7 cellular contexts compared by ENCODE assay signal in the genomic region with DNA sequence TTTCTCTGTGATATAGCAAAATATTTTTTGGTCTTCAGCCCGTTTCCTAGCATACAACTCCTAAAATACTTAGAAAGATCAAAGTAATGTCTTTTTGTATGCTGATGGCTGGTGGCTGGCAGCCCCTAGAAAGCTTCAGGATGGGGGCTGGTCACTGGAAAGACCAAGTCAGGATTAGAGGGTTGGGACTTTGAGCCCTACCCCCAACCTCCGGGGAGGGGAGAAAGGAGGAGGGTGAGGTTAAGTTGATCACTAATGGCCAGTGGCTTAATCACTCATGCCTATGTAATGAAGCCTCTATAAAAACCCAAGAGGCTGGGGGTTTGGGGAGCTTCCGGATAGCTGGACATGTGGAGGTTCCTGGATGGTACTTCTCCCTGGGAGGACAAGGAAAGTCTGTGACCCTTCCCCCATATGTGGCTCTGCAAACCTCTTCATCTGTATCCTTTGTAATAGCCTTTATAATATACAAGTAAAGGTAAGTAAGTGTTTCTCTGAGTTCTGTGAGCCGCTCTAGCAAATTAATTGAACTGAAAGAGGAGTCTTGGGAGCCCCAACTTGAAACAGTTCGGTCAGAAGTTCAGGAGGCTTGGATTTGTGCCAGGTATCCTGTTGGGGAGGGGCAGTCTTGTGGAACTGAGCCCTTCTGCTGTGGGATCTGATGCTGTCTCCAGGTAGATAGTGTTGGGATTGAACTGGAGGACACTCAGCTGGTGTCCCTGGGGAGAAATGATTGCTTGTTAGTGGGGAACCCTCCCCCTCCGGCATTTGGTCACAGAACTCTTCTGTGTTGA. TPM values are rescaled to one million over a fixed set of nuclear protein-coding genes. Genes with fewer than 3 reads are reported as not detected.
DNase-seq lines count a peak whose midpoint lies in the region; ATAC-seq, FAIRE-seq and TF ChIP-seq lines count a peak whose summit lies in the region.
"Had no signal": no experiment of that assay in that cellular context is flagged by ENCODE, and none has a peak within 500 bp of the region (broad histone marks: within the 10 kb centered on the region; RNA-seq: fewer than 3 reads in every experiment).

No MANE protein-coding gene starts in this region.

- H3K9me3 Mint-ChIP-seq in CD8-positive, alpha-beta memory T cell: no peaks in the 10 kb centered on the region

- TF ChIP-seq POLR2A in endothelial cell of umbilical vein (IDR thresholded peaks at IDR 0.05; ENCODE audit: low read depth, low read length): no peak

- H3K4me1 ChIP-seq in CD8-positive, alpha-beta memory T cell (ENCODE audit: insufficient read depth, low read length): peaks cover 73% of the 10 kb centered on the region
- peaks cover 25% of the 10 kb centered on the region for H3K4me1 ChIP-seq in endothelial cell of umbilical vein (ENCODE audit: control insufficient read depth, extremely low read depth, insufficient read depth, low read length)

- no peak overlapping the region for H2AFZ ChIP-seq in endothelial cell of umbilical vein (ENCODE audit: low read depth, low read length)

- DNase-seq in CD8-positive, alpha-beta memory T cell: no peak
- DNase-seq in NCI-H128 (lab: John Stamatoyannopoulos, UW; ENCODE audit: unreplicated experiment): peak; percentile 55
- DNase-seq in endothelial cell of umbilical vein (ENCODE audit: low read depth, low spot score): no peak
- DNase-seq in GM19240 (ENCODE audit: insufficient read length, low spot score): no peak
- DNase-seq: head of caudate nucleus had no signal

- ATAC-seq in GM19351 (IDR thresholded peaks at IDR 0.05; ENCODE audit: unreplicated experiment) (no peak), GM21360 (IDR thresholded peaks at IDR 0.05; ENCODE audit: unreplicated experiment) (no peak)

- no peak overlapping the region for H3K27ac ChIP-seq in CD8-positive, alpha-beta memory T cell (ENCODE audit: low read depth, low read length)
- no peak overlapping the region for H3K27ac ChIP-seq in endothelial cell of umbilical vein (ENCODE audit: insufficient read depth, low read depth, low read length)

- FAIRE-seq in endothelial cell of umbilical vein (lab: Jason Lieb, UNC): peak; percentile 12

- peaks cover 65 to 83% (median 80%) of the 10 kb centered on the region in 3 donors for H3K4me1 Mint-ChIP-seq in CD8-positive, alpha-beta memory T cell

- peak overlapping the region; percentile 72 to 96 (median 88) for H3K27ac Mint-ChIP-seq in CD8-positive, alpha-beta memory T cell

- H3K36me3 ChIP-seq in CD8-positive, alpha-beta memory T cell (ENCODE audit: insufficient read depth, low read length): peaks cover 6% of the 10 kb centered on the region
- H3K36me3 ChIP-seq in endothelial cell of umbilical vein (ENCODE audit: control insufficient read depth in 2 of 2, extremely low read depth in 1 of 2, insufficient read depth in 2 of 2, low read length in 2 of 2): peaks cover 0 to 8% of the 10 kb centered on the region in 2 experiments

- H3K27me3 Mint-ChIP-seq in CD8-positive, alpha-beta memory T cell: peaks cover 0 to 3% of the 10 kb centered on the region in 2 donors

- CTCF ChIA-PET in CD8-positive, alpha-beta memory T cell (lab: Charles Lee): interaction anchor here (1.2 to 2.6 kb wide), 3 partner anchors 43 to 66 kb away, joined by 3 to 14 read pairs (median 5); a partner anchor contains a TSS
- CTCF ChIA-PET in endothelial cell of umbilical vein (lab: Charles Lee): no interaction called here

- TF ChIP-seq CTCF in endothelial cell of umbilical vein (IDR thresholded peaks at IDR 0.05; ENCODE audit: extremely low read depth in 1 of 2, insufficient read depth in 1 of 2, low read depth in 1 of 2, low read length in 2 of 2): no peak

- peaks cover 0 to 46% (median 6%) of the 10 kb centered on the region in 3 donors for H3K36me3 Mint-ChIP-seq in CD8-positive, alpha-beta memory T cell

- no peaks in the 10 kb centered on the region for H4K20me1 ChIP-seq in endothelial cell of umbilical vein (replicated peaks; ENCODE audit: control insufficient read depth, extremely low read depth, insufficient read depth, low read length)

- dilution Hi-C loops in endothelial cell of umbilical vein (cut with MboI; ENCODE audit: extremely low pct_ligation_motif_present, low sequenced_read_pairs): no loop called here

- no peaks in the 10 kb centered on the region for H3K9me1 ChIP-seq in endothelial cell of umbilical vein (replicated peaks; ENCODE audit: control insufficient read depth, extremely low read depth, insufficient read depth, low read length)

- POLR2A ChIA-PET in CD8-positive, alpha-beta memory T cell (lab: Charles Lee): interaction anchor here (0.5 kb wide), 1 partner anchor 138 kb away, joined by 4 read pairs; no protein-coding TSS in a partner anchor
- POLR2A ChIA-PET in endothelial cell of umbilical vein (lab: Charles Lee): no interaction called here

- no peak overlapping the region for H3K4me2 ChIP-seq in endothelial cell of umbilical vein (ENCODE audit: insufficient read depth, low read length)

- no peaks in the 10 kb centered on the region for H3K27me3 ChIP-seq in CD8-positive, alpha-beta memory T cell (ENCODE audit: insufficient read depth, low read length, poor library complexity, severe bottlenecking)
- H3K27me3 ChIP-seq in endothelial cell of umbilical vein (ENCODE audit: control insufficient read depth in 2 of 2, insufficient read depth in 2 of 2, low read length in 2 of 2): no peaks in the 10 kb centered on the region

- BruUV-seq in endothelial cell of umbilical vein (replicated peaks; lab: Mats Ljungman, UMichigan): no TSS peak

- no peak overlapping the region for H3K9ac ChIP-seq in endothelial cell of umbilical vein (replicated peaks; ENCODE audit: extremely low read depth, insufficient read depth, low read length)

- peaks cover 82% of the 10 kb centered on the region for H3K79me2 ChIP-seq in endothelial cell of umbilical vein (ENCODE audit: control insufficient read depth, insufficient read depth, low read length)

- H3K4me3 Mint-ChIP-seq in CD8-positive, alpha-beta memory T cell: peak overlapping the region in 6 of 7 donors; percentile 5 to 46 (median 32)

- no peak overlapping the region for H3K4me3 ChIP-seq in CD8-positive, alpha-beta memory T cell (ENCODE audit: low read length)
- no peak overlapping the region for H3K4me3 ChIP-seq in endothelial cell of umbilical vein (replicated peaks in 1 of 3; ENCODE audit: insufficient read depth in 1 of 3, low read depth in 1 of 3, low read length in 3 of 3)

- intact Hi-C loops in endothelial cell of umbilical vein (cut with micrococcal nuclease): no loop called here

- no peaks in the 10 kb centered on the region for H3K9me3 ChIP-seq in CD8-positive, alpha-beta memory T cell (ENCODE audit: low read length)
- H3K9me3 ChIP-seq in endothelial cell of umbilical vein (replicated peaks; ENCODE audit: control insufficient read depth, insufficient read depth, low read length): no peaks in the 10 kb centered on the region

RNA-seq across cellular contexts. Expression of a gene that starts 3.5 kb away (rescaled TPM):
- total RNA-seq in CD8-positive, alpha-beta memory T cell: 10 to 100 TPM; 91.2 to 94.9 TPM
- polyA plus RNA-seq in CD8-positive, alpha-beta memory T cell: 18.7 TPM
- 68.0 and 68.7 TPM in 2 replicates for total RNA-seq in endothelial cell of umbilical vein
- 86.5 and 92.0 TPM in 2 replicates for polyA plus RNA-seq in endothelial cell of umbilical vein
- polyA plus RNA-seq in endothelial cell of umbilical vein (2011; cell fraction: cytosol; rRNA removed): 29.2 and 31.1 TPM in 2 replicates
- 261 and 278 TPM in 2 replicates for polyA plus RNA-seq in endothelial cell of umbilical vein (2011; cell fraction: nucleus; rRNA removed)
- 42.1 and 42.7 TPM in 2 replicates for polyA plus RNA-seq in endothelial cell of umbilical vein (2012)
- polyA minus RNA-seq in endothelial cell of umbilical vein: 295 and 328 TPM in 2 replicates
- 30.9 TPM for polyA minus RNA-seq in endothelial cell of umbilical vein (2011; cell fraction: cytosol; rRNA and poly(A)+ RNA removed)
- 113 and 174 TPM in 2 replicates for polyA minus RNA-seq in endothelial cell of umbilical vein (2011; cell fraction: nucleus; rRNA and poly(A)+ RNA removed)

RNA-seq across cellular contexts. Expression of a gene that starts 22.6 kb away (rescaled TPM):
- 1 to 10 TPM; 9.0 to 9.4 TPM for total RNA-seq in CD8-positive, alpha-beta memory T cell
- 11.0 TPM for polyA plus RNA-seq in CD8-positive, alpha-beta memory T cell
- total RNA-seq in endothelial cell of umbilical vein: 24.0 and 24.3 TPM in 2 replicates
- polyA plus RNA-seq in endothelial cell of umbilical vein: 41.8 and 45.4 TPM in 2 replicates
- polyA plus RNA-seq in endothelial cell of umbilical vein (2011; cell fraction: cytosol; rRNA removed): 21.1 and 23.7 TPM in 2 replicates
- polyA plus RNA-seq in endothelial cell of umbilical vein (2011; cell fraction: nucleus; rRNA removed): 20.0 and 20.8 TPM in 2 replicates
- polyA plus RNA-seq in endothelial cell of umbilical vein (2012): 25.3 and 38.2 TPM in 2 replicates
- polyA minus RNA-seq in endothelial cell of umbilical vein: 28.4 and 36.6 TPM in 2 replicates
- polyA minus RNA-seq in endothelial cell of umbilical vein (2011; cell fraction: cytosol; rRNA and poly(A)+ RNA removed): 6.1 TPM
- 8.0 and 8.3 TPM in 2 replicates for polyA minus RNA-seq in endothelial cell of umbilical vein (2011; cell fraction: nucleus; rRNA and poly(A)+ RNA removed)

RNA-seq across cellular contexts. Expression of a gene that starts 31.9 kb away (rescaled TPM):
- under 1 TPM; 0.11 to 0.27 TPM for total RNA-seq in CD8-positive, alpha-beta memory T cell
- 0.32 TPM for polyA plus RNA-seq in CD8-positive, alpha-beta memory T cell
- 0.66 and 0.99 TPM in 2 replicates for total RNA-seq in endothelial cell of umbilical vein
- 0.57 and 0.70 TPM in 2 replicates for polyA plus RNA-seq in endothelial cell of umbilical vein
- polyA plus RNA-seq in endothelial cell of umbilical vein (2011; cell fraction: cytosol; rRNA removed): 0.32 and 0.34 TPM in 2 replicates
- polyA plus RNA-seq in endothelial cell of umbilical vein (2011; cell fraction: nucleus; rRNA removed): 1.5 and 3.2 TPM in 2 replicates
- 0.44 and 0.80 TPM in 2 replicates for polyA plus RNA-seq in endothelial cell of umbilical vein (2012)
- polyA minus RNA-seq in endothelial cell of umbilical vein: 0.87 and 1.9 TPM in 2 replicates
- polyA minus RNA-seq in endothelial cell of umbilical vein (2011; cell fraction: cytosol; rRNA and poly(A)+ RNA removed): 27.9 TPM
- 0.29 TPM in 1 of 2 replicates, not detected in the other for polyA minus RNA-seq in endothelial cell of umbilical vein (2011; cell fraction: nucleus; rRNA and poly(A)+ RNA removed)

RNA-seq across cellular contexts. Expression of a gene that starts 42.9 kb away (rescaled TPM):
- total RNA-seq in CD8-positive, alpha-beta memory T cell: 10 to 100 TPM; 21.8 to 25.5 TPM
- 28.2 TPM for polyA plus RNA-seq in CD8-positive, alpha-beta memory T cell
- 22.0 and 22.9 TPM in 2 replicates for total RNA-seq in endothelial cell of umbilical vein
- polyA plus RNA-seq in endothelial cell of umbilical vein: 7.1 and 8.3 TPM in 2 replicates
- 7.5 and 7.8 TPM in 2 replicates for polyA plus RNA-seq in endothelial cell of umbilical vein (2011; cell fraction: cytosol; rRNA removed)
- polyA plus RNA-seq in endothelial cell of umbilical vein (2011; cell fraction: nucleus; rRNA removed): 22.1 and 25.3 TPM in 2 replicates
- polyA plus RNA-seq in endothelial cell of umbilical vein (2012): 11.1 and 13.5 TPM in 2 replicates
- 10.5 and 11.7 TPM in 2 replicates for polyA minus RNA-seq in endothelial cell of umbilical vein
- 8.7 TPM for polyA minus RNA-seq in endothelial cell of umbilical vein (2011; cell fraction: cytosol; rRNA and poly(A)+ RNA removed)
- 17.4 and 18.6 TPM in 2 replicates for polyA minus RNA-seq in endothelial cell of umbilical vein (2011; cell fraction: nucleus; rRNA and poly(A)+ RNA removed)

RNA-seq across cellular contexts. Expression of a gene that starts 43.0 kb away (rescaled TPM):
- 10 to 100 TPM; 61.1 to 67.5 TPM for total RNA-seq in CD8-positive, alpha-beta memory T cell
- 41.8 TPM for polyA plus RNA-seq in CD8-positive, alpha-beta memory T cell
- total RNA-seq in endothelial cell of umbilical vein: 33.8 and 43.4 TPM in 2 replicates
- 54.6 and 57.9 TPM in 2 replicates for polyA plus RNA-seq in endothelial cell of umbilical vein
- polyA plus RNA-seq in endothelial cell of umbilical vein (2011; cell fraction: cytosol; rRNA removed): 30.6 and 34.2 TPM in 2 replicates
- 255 and 271 TPM in 2 replicates for polyA plus RNA-seq in endothelial cell of umbilical vein (2011; cell fraction: nucleus; rRNA removed)
- 29.6 and 30.4 TPM in 2 replicates for polyA plus RNA-seq in endothelial cell of umbilical vein (2012)
- polyA minus RNA-seq in endothelial cell of umbilical vein: 52.7 and 66.7 TPM in 2 replicates
- 44.1 TPM for polyA minus RNA-seq in endothelial cell of umbilical vein (2011; cell fraction: cytosol; rRNA and poly(A)+ RNA removed)
- polyA minus RNA-seq in endothelial cell of umbilical vein (2011; cell fraction: nucleus; rRNA and poly(A)+ RNA removed): 52.5 and 55.0 TPM in 2 replicates
